In the genomic region with DNA sequence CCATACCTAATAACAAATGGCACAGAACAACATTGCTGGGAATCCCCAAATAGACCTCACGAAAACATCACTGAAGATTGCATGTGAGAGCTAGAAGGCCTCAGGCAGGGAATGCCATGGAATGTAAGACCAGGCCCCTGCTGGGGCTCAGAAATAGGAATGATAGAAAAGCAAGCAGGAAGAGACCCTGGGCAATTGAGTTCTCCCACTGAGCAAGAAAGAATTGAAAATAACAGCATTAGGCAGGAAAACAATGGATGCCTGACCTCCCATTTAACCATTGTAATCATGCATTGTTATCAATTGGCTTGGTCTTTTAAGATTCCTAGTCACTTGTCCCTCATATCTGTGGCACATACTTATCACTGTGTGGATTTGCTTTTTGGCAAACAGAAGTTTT, we compare ENCODE assay signal across 1 cellular context.
TF ChIP-seq lines count a peak whose summit lies in the region.

No MANE protein-coding gene starts in this region.

TF ChIP-seq in H1, 55 proteins besides CTCF, POLR2A, EP300 and RAD21:
- TF ChIP-seq KDM4A (IDR thresholded peaks at IDR 0.05; ENCODE audit: low read depth, low read length, severe bottlenecking) (no peak), NANOG (IDR thresholded peaks at IDR 0.05; ENCODE audit: insufficient read depth, low read depth, low read length, poor library complexity, severe bottlenecking) (peak; percentile 92), BCL11A (IDR thresholded peaks at IDR 0.05; ENCODE audit: low read depth in 2 of 2, low read length in 2 of 2) (peak; percentile 29 to 67), TCF12 (IDR thresholded peaks at IDR 0.05; ENCODE audit: low read depth, low read length) (0 out of 2 replicates have a peak, but pooled peaks have one; percentile 59), YY1 (IDR thresholded peaks at IDR 0.05; ENCODE audit: low read depth, low read length) (peak; percentile 82), HDAC2 (IDR thresholded peaks at IDR 0.05; ENCODE audit: borderline replicate concordance in 1 of 2, low read depth in 2 of 2, low read length in 2 of 2) (peak; percentile 77 to 93; a peak in 2 of 4 replicates), SAP30 (IDR thresholded peaks at IDR 0.05; ENCODE audit: insufficient read depth, insufficient replicate concordance, low read length) (no peak), TEAD4 (IDR thresholded peaks at IDR 0.05; ENCODE audit: low read depth, low read length) (peak; percentile 95), SP1 (IDR thresholded peaks at IDR 0.05; ENCODE audit: low read depth, low read length) (peak; percentile 66)
- TF ChIP-seq, protein P1, sequence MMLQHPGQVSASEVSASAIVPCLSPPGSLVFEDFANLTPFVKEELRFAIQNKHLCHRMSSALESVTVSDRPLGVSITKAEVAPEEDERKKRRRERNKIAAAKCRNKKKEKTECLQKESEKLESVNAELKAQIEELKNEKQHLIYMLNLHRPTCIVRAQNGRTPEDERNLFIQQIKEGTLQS (IDR thresholded peaks at IDR 0.05; ENCODE audit: insufficient read depth, low read depth, low read length), result no peak
- TF ChIP-seq, protein P2, sequence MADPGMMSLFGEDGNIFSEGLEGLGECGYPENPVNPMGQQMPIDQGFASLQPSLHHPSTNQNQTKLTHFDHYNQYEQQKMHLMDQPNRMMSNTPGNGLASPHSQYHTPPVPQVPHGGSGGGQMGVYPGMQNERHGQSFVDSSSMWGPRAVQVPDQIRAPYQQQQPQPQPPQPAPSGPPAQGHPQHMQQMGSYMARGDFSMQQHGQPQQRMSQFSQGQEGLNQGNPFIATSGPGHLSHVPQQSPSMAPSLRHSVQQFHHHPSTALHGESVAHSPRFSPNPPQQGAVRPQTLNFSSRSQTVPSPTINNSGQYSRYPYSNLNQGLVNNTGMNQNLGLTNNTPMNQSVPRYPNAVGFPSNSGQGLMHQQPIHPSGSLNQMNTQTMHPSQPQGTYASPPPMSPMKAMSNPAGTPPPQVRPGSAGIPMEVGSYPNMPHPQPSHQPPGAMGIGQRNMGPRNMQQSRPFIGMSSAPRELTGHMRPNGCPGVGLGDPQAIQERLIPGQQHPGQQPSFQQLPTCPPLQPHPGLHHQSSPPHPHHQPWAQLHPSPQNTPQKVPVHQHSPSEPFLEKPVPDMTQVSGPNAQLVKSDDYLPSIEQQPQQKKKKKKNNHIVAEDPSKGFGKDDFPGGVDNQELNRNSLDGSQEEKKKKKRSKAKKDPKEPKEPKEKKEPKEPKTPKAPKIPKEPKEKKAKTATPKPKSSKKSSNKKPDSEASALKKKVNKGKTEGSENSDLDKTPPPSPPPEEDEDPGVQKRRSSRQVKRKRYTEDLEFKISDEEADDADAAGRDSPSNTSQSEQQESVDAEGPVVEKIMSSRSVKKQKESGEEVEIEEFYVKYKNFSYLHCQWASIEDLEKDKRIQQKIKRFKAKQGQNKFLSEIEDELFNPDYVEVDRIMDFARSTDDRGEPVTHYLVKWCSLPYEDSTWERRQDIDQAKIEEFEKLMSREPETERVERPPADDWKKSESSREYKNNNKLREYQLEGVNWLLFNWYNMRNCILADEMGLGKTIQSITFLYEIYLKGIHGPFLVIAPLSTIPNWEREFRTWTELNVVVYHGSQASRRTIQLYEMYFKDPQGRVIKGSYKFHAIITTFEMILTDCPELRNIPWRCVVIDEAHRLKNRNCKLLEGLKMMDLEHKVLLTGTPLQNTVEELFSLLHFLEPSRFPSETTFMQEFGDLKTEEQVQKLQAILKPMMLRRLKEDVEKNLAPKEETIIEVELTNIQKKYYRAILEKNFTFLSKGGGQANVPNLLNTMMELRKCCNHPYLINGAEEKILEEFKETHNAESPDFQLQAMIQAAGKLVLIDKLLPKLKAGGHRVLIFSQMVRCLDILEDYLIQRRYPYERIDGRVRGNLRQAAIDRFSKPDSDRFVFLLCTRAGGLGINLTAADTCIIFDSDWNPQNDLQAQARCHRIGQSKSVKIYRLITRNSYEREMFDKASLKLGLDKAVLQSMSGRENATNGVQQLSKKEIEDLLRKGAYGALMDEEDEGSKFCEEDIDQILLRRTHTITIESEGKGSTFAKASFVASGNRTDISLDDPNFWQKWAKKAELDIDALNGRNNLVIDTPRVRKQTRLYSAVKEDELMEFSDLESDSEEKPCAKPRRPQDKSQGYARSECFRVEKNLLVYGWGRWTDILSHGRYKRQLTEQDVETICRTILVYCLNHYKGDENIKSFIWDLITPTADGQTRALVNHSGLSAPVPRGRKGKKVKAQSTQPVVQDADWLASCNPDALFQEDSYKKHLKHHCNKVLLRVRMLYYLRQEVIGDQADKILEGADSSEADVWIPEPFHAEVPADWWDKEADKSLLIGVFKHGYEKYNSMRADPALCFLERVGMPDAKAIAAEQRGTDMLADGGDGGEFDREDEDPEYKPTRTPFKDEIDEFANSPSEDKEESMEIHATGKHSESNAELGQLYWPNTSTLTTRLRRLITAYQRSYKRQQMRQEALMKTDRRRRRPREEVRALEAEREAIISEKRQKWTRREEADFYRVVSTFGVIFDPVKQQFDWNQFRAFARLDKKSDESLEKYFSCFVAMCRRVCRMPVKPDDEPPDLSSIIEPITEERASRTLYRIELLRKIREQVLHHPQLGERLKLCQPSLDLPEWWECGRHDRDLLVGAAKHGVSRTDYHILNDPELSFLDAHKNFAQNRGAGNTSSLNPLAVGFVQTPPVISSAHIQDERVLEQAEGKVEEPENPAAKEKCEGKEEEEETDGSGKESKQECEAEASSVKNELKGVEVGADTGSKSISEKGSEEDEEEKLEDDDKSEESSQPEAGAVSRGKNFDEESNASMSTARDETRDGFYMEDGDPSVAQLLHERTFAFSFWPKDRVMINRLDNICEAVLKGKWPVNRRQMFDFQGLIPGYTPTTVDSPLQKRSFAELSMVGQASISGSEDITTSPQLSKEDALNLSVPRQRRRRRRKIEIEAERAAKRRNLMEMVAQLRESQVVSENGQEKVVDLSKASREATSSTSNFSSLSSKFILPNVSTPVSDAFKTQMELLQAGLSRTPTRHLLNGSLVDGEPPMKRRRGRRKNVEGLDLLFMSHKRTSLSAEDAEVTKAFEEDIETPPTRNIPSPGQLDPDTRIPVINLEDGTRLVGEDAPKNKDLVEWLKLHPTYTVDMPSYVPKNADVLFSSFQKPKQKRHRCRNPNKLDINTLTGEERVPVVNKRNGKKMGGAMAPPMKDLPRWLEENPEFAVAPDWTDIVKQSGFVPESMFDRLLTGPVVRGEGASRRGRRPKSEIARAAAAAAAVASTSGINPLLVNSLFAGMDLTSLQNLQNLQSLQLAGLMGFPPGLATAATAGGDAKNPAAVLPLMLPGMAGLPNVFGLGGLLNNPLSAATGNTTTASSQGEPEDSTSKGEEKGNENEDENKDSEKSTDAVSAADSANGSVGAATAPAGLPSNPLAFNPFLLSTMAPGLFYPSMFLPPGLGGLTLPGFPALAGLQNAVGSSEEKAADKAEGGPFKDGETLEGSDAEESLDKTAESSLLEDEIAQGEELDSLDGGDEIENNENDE (IDR thresholded peaks at IDR 0.05; ENCODE audit: insufficient replicate concordance, low read length), result peak; percentile 69
